11 cellular contexts compared by ENCODE assay signal in genomic region chr12:56150563-56150962, GRCh38. TPM values are rescaled to one million over a fixed set of nuclear protein-coding genes. Genes with fewer than 3 reads are reported as not detected.
A peak's percentile ranks its signal among the peaks of the same experiment; 100 is the strongest.
DNase-seq lines count a peak whose midpoint lies in the region; ATAC-seq lines count a peak whose summit lies in the region.
"Had no signal": no experiment of that assay in that cellular context is flagged by ENCODE, and none has a peak within 500 bp of the region (broad histone marks: within the 10 kb centered on the region; RNA-seq: fewer than 3 reads in every experiment).

No MANE protein-coding gene starts in this region.

- peaks cover 9% of the 10 kb centered on the region for H3K36me3 Mint-ChIP-seq in stimulated activated naive CD8-positive, alpha-beta T cell treated with anti-CD3 and anti-CD28 coated beads, Interleukin-15, Interleukin-2, amounts not matched to agents 100 ng/mL and 50 ng/mL, for 24 hours (ENCODE audit: low read depth)
- no peaks in the 10 kb centered on the region for H3K36me3 Mint-ChIP-seq in T-helper 17 cell (ENCODE audit: low read depth)

- peak overlapping the region; percentile 62 for H3K4me3 Mint-ChIP-seq in stimulated activated naive CD8-positive, alpha-beta T cell treated with anti-CD3 and anti-CD28 coated beads, Interleukin-15, Interleukin-2, amounts not matched to agents 100 ng/mL and 50 ng/mL, for 24 hours
- H3K4me3 Mint-ChIP-seq in T-helper 17 cell, result peak overlapping the region; percentile 71

- H3K4me1 Mint-ChIP-seq in stimulated activated naive CD8-positive, alpha-beta T cell treated with anti-CD3 and anti-CD28 coated beads, Interleukin-15, Interleukin-2, amounts not matched to agents 100 ng/mL and 50 ng/mL, for 24 hours (ENCODE audit: low read depth), result peaks cover 36% of the 10 kb centered on the region
- peaks cover 30% of the 10 kb centered on the region for H3K4me1 Mint-ChIP-seq in T-helper 17 cell

- ATAC-seq in stimulated activated naive CD8-positive, alpha-beta T cell treated with anti-CD3 and anti-CD28 coated beads, Interleukin-15, Interleukin-2, amounts not matched to agents 100 U/mL and 50 U/mL, for 24 hours, result no peak
- no peak for ATAC-seq in T-helper 17 cell
- no peak for ATAC-seq in HG03280 (IDR thresholded peaks at IDR 0.05; ENCODE audit: unreplicated experiment)
- no peak for ATAC-seq in GM18868 (IDR thresholded peaks at IDR 0.05; ENCODE audit: unreplicated experiment)

- no peaks in the 10 kb centered on the region for H3K9me3 Mint-ChIP-seq in stimulated activated naive CD8-positive, alpha-beta T cell treated with anti-CD3 and anti-CD28 coated beads, Interleukin-15, Interleukin-2, amounts not matched to agents 100 ng/mL and 50 ng/mL, for 24 hours

- intact Hi-C loops in posterior vena cava (cut with DNase I), result no loop called here

- DNase-seq in stimulated activated naive CD8-positive, alpha-beta T cell treated with anti-CD3 and anti-CD28 coated beads, Interleukin-15, Interleukin-2, amounts not matched to agents 100 U/mL and 50 U/mL, for 24 hours, result no peak
- DNase-seq in T-helper 17 cell (no peak), fibroblast of peridontal ligament (ENCODE audit: extremely low read depth) (peak; percentile 69), posterior vena cava (ENCODE audit: low spot score) (no peak), SHP77 (lab: John Stamatoyannopoulos, UW) (no peak)
- DNase-seq: anterior cingulate cortex, NCI-H1092, ovary had no signal

- H3K27ac Mint-ChIP-seq in stimulated activated naive CD8-positive, alpha-beta T cell treated with anti-CD3 and anti-CD28 coated beads, Interleukin-15, Interleukin-2, amounts not matched to agents 100 ng/mL and 50 ng/mL, for 24 hours, result peak overlapping the region; percentile 99
- peak overlapping the region; percentile 93 for H3K27ac Mint-ChIP-seq in T-helper 17 cell

- no peaks in the 10 kb centered on the region for H3K9me3 ChIP-seq in T-helper 17 cell (ENCODE audit: control insufficient read depth, low read length, poor library complexity, severe bottlenecking)
- H3K9me3 ChIP-seq: ovary had no signal

- no peaks in the 10 kb centered on the region for H3K27me3 Mint-ChIP-seq in stimulated activated naive CD8-positive, alpha-beta T cell treated with anti-CD3 and anti-CD28 coated beads, Interleukin-15, Interleukin-2, amounts not matched to agents 100 ng/mL and 50 ng/mL, for 24 hours
- no peaks in the 10 kb centered on the region for H3K27me3 Mint-ChIP-seq in T-helper 17 cell

RNA-seq across cellular contexts. Expression of gene MYL6B, which starts 1.8 kb away (rescaled TPM):
- total RNA-seq in T-helper 17 cell (1 to 10 TPM; 5.4 to 9.0 TPM), posterior vena cava (10 to 100 TPM; 32.9 to 35.7 TPM)

RNA-seq across cellular contexts. Expression of gene MYL6, which starts 7.6 kb away (rescaled TPM):
- total RNA-seq in T-helper 17 cell (100 to 1,000 TPM; 741 to 784 TPM), posterior vena cava (1,000 to 10,000 TPM; 3,219 to 3,986 TPM)

RNA-seq across cellular contexts. Expression of gene ESYT1, which starts 22.5 kb away (rescaled TPM):
- total RNA-seq in T-helper 17 cell (100 to 1,000 TPM; 178 to 211 TPM), posterior vena cava (100 to 1,000 TPM; 113 to 120 TPM)

RNA-seq across cellular contexts. Expression of gene ZC3H10, which starts 32.5 kb away (rescaled TPM):
- 1 to 10 TPM; 6.8 to 8.7 TPM for total RNA-seq in T-helper 17 cell
- total RNA-seq in posterior vena cava, result 1 to 10 TPM; 7.9 to 8.0 TPM

RNA-seq across cellular contexts. Expression of gene RPL41, which starts 34.1 kb away (rescaled TPM):
- total RNA-seq in T-helper 17 cell (1,000 to 10,000 TPM; 5,484 to 5,668 TPM), posterior vena cava (1,000 to 10,000 TPM; 2,364 to 2,753 TPM)

Comparison
In these comparisons a context has a peak if more than half of its experiments do, and no peak if none do; other contexts are left out.
1. RNA of gene MYL6, which starts 7.6 kb away (total RNA-seq): 3,219 to 3,986 TPM in posterior vena cava; 741 to 784 TPM in T-helper 17 cell; every median in the first group is over 4 times any median in the second.